In the genomic region with DNA sequence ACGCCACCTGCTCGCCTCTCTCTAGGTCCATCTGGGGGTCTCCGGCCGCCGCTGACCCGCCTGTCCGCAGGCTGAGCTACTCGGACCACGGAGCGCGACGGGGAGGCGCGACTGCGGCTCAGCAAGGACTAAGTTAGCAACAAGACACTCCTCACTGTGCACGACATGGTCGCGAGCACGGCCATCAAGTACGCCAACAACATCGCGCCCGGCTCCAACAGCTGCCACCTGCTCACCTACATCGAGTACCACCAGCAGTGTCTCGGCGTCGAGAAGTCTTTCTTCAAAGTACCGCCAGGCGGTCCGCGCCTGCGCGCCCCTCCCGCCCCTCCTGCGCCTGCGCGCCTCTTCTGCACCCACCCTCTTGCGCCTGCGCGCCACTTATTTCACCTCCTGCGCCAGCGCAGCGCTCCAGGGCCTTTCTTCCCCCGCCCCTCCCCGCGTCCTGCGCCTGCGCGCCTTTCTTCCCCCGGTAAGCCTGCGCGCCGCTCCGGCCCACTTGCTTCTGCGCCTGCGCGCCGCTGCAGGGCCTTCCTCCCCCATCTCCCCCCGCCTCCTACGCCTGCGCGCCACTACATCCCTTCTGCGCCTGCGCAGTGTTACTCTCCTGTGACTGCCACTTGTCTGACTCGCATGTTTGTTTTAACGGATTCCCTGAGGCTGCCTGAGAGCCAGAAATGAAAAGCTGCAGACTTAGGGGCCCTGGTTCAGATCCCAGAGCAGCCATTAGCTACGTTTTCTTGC, we compare ENCODE assay signal across 8 cellular contexts.
DNase-seq lines count a peak whose midpoint lies in the region; ATAC-seq and TF ChIP-seq lines count a peak whose summit lies in the region.

No MANE protein-coding gene starts in this region.

- H3K4me3 ChIP-seq in AG10803 (ENCODE audit: low read length) = peak overlapping the region; percentile 98

- peak; percentile 28; the same call in 1 of the 2 replicates for TF ChIP-seq CTCF in AG10803 (conservative IDR thresholded peaks at IDR 0.05; ENCODE audit: low read length)

- peak; percentile 74 for ATAC-seq in GM19023 (IDR thresholded peaks at IDR 0.05; ENCODE audit: unreplicated experiment)
- ATAC-seq in HG03280 (IDR thresholded peaks at IDR 0.05; ENCODE audit: unreplicated experiment) = peak; percentile 83
- peak; percentile 87 to 89 for ATAC-seq in activated CD4-positive, CD25-positive, alpha-beta regulatory T cell treated with anti-CD3 and anti-CD28 coated beads, Interleukin-2, amount 50 U/mL, for 24 hours

- DNase-seq in AG10803 (ENCODE audit: low read depth) = peak; percentile 97
- DNase-seq in NCI-H345 treated with DMSO at 0.1 percent for 48 hours (lab: John Stamatoyannopoulos, UW; ENCODE audit: unreplicated experiment) = peak; percentile 99
- peak; percentile 70 to 96 for DNase-seq in cerebellar nuclear complex (lab: John Stamatoyannopoulos, UW)
- peak; percentile 99 for DNase-seq in islet precursor cell
- peak; percentile 99 for DNase-seq in stimulated activated CD4-positive, alpha-beta T cell treated with anti-CD3 and anti-CD28 coated beads, Interleukin-12 subunit alpha, Interleukin-12 subunit beta, amount 100 ng/mL, for 4 hours

Comparison
In these comparisons a context has a peak if more than half of its experiments do, and no peak if none do; other contexts are left out.
1. Peak in every context shown above with its lines: DNase-seq, ATAC-seq and H3K4me3 ChIP-seq.